Comparison of ENCODE assay signal across 22 cellular contexts in genomic region chr3:143807987-143808386, GRCh38. TPM values are rescaled to one million over a fixed set of nuclear protein-coding genes. Genes with fewer than 3 reads are reported as not detected.
A peak's percentile ranks its signal among the peaks of the same experiment; 100 is the strongest.
DNase-seq lines count a peak whose midpoint lies in the region; ATAC-seq and TF ChIP-seq lines count a peak whose summit lies in the region.
"Had no signal": no experiment of that assay in that cellular context is flagged by ENCODE, and none has a peak within 500 bp of the region (broad histone marks: within the 10 kb centered on the region; RNA-seq: fewer than 3 reads in every experiment).

No MANE protein-coding gene starts in this region.

- H3K4me2 ChIP-seq in mesenchymal stem cell (ENCODE audit: low read length, poor library complexity, severe bottlenecking): no peak overlapping the region

- H4K8ac ChIP-seq in mesenchymal stem cell (ENCODE audit: low read length): no peak overlapping the region

- no peak overlapping the region for H3K4me3 Mint-ChIP-seq in activated T-cell treated with anti-CD3 and anti-CD28 coated beads, Interleukin-2, amount 50 U/mL, for 72 hours
- H3K4me3 Mint-ChIP-seq in T-helper 17 cell: no peak overlapping the region
- H3K4me3 Mint-ChIP-seq in activated naive CD8-positive, alpha-beta T cell treated with anti-CD3 and anti-CD28 coated beads, Interleukin-2, amount 50 U/mL, for 24 hours: no peak overlapping the region
- H3K4me3 Mint-ChIP-seq: B cell; CD4-positive, CD25-positive, alpha-beta regulatory T cell; CD8-positive, alpha-beta memory T cell; HFFc6; IgD-negative memory B cell had no signal

- no peak overlapping the region for H3K9ac ChIP-seq in mesenchymal stem cell (ENCODE audit: low read length)
- H3K9ac ChIP-seq: GM23248 had no signal

- no peak overlapping the region for H3K18ac ChIP-seq in mesenchymal stem cell (ENCODE audit: low read depth in 1 of 2, low read length in 2 of 2)

- peak overlapping the region; percentile 63 for H2AK5ac ChIP-seq in mesenchymal stem cell (ENCODE audit: low read length, severe bottlenecking)

- WGBS in mesenchymal stem cell: 91% methylated on average over 3 of the region's 4 CpGs

- H3K23ac ChIP-seq in mesenchymal stem cell (ENCODE audit: low read length in 2 of 2): no peak overlapping the region

- no peak overlapping the region for H2AFZ ChIP-seq in mesenchymal stem cell (ENCODE audit: low read depth, low read length)
- H2AFZ ChIP-seq: GM23248 had no signal

- no peak overlapping the region for H3K27ac Mint-ChIP-seq in activated T-cell treated with anti-CD3 and anti-CD28 coated beads, Interleukin-2, amount 50 U/mL, for 72 hours
- peak overlapping the region; percentile 69 for H3K27ac Mint-ChIP-seq in T-helper 17 cell
- H3K27ac Mint-ChIP-seq in activated naive CD8-positive, alpha-beta T cell treated with anti-CD3 and anti-CD28 coated beads, Interleukin-2, amount 50 U/mL, for 24 hours: no peak overlapping the region
- H3K27ac Mint-ChIP-seq: B cell; CD4-positive, CD25-positive, alpha-beta regulatory T cell; CD8-positive, alpha-beta memory T cell; HFFc6; IgD-negative memory B cell had no signal

- peak; percentile 25 to 86 for ATAC-seq in activated T-cell treated with anti-CD3 and anti-CD28 coated beads, Interleukin-2, amount 50 U/mL, for 72 hours (replicated peaks in 1 of 2)
- no peak for ATAC-seq in T-helper 17 cell
- no peak for ATAC-seq in activated naive CD8-positive, alpha-beta T cell treated with anti-CD3 and anti-CD28 coated beads, Interleukin-2, amount 50 U/mL, for 24 hours
- ATAC-seq: HCT116, HepG2 had no signal

- no peak overlapping the region for H3K27ac ChIP-seq in mesenchymal stem cell (ENCODE audit: low read length, poor library complexity, severe bottlenecking)
- no peak overlapping the region for H3K27ac ChIP-seq in Peyer's patch
- H3K27ac ChIP-seq: GM23248 had no signal

- no peak for TF ChIP-seq POLR2A in Peyer's patch (IDR thresholded peaks at IDR 0.05)

- H3K14ac ChIP-seq in mesenchymal stem cell (ENCODE audit: low read length in 2 of 2): no peak overlapping the region

- no peak overlapping the region for H2BK5ac ChIP-seq in mesenchymal stem cell (ENCODE audit: low read depth, low read length, poor library complexity, severe bottlenecking)

- H3K4me3 ChIP-seq in mesenchymal stem cell (ENCODE audit: insufficient read depth in 1 of 2, low read depth in 1 of 2, low read length in 2 of 2): no peak overlapping the region
- no peak overlapping the region for H3K4me3 ChIP-seq in Peyer's patch
- H3K4me3 ChIP-seq: GM23248 had no signal

- no peak for TF ChIP-seq CTCF in Peyer's patch (IDR thresholded peaks at IDR 0.05)

- no peaks in the 10 kb centered on the region for H3K79me1 ChIP-seq in mesenchymal stem cell (replicated peaks; ENCODE audit: low read length, poor library complexity, severe bottlenecking)

- no peak for DNase-seq in activated T-cell treated with anti-CD3 and anti-CD28 coated beads, Interleukin-2, amount 50 U/mL, for 72 hours
- no peak for DNase-seq in activated T-cell treated with anti-CD3 and anti-CD28 coated beads for 4 hours
- no peak for DNase-seq in T-helper 17 cell
- DNase-seq in mesenchymal stem cell: no peak
- no peak for DNase-seq in activated naive CD8-positive, alpha-beta T cell treated with anti-CD3 and anti-CD28 coated beads, Interleukin-2, amount 50 U/mL, for 24 hours
- DNase-seq in Peyer's patch: no peak
- DNase-seq in HK-2 (ENCODE audit: unreplicated experiment): no peak
- DNase-seq: CD4-positive, CD25-positive, alpha-beta regulatory T cell; CD8-positive, alpha-beta memory T cell; COR-L47; DMS 273 treated with DMSO at 0.1 percent for 48 hours; DMS53; DND-41; EL; GM23248; HFFc6 had no signal

- no peaks in the 10 kb centered on the region for H3K9me3 Mint-ChIP-seq in activated T-cell treated with anti-CD3 and anti-CD28 coated beads, Interleukin-2, amount 50 U/mL, for 72 hours
- H3K9me3 Mint-ChIP-seq in activated naive CD8-positive, alpha-beta T cell treated with anti-CD3 and anti-CD28 coated beads, Interleukin-2, amount 50 U/mL, for 24 hours: no peaks in the 10 kb centered on the region
- H3K9me3 Mint-ChIP-seq: CD8-positive, alpha-beta memory T cell; IgD-negative memory B cell had no signal

- H3K9me3 ChIP-seq in T-helper 17 cell (ENCODE audit: control insufficient read depth, low read length, poor library complexity, severe bottlenecking): no peaks in the 10 kb centered on the region
- H3K9me3 ChIP-seq in mesenchymal stem cell (ENCODE audit: control insufficient read depth, low read length): no peaks in the 10 kb centered on the region
- no peaks in the 10 kb centered on the region for H3K9me3 ChIP-seq in Peyer's patch

- H2BK15ac ChIP-seq in mesenchymal stem cell (ENCODE audit: low read depth, poor library complexity, severe bottlenecking): no peak overlapping the region

- no peak overlapping the region for H4K91ac ChIP-seq in mesenchymal stem cell (ENCODE audit: low read length)

- H3K4me1 ChIP-seq in mesenchymal stem cell (ENCODE audit: control insufficient read depth, insufficient read depth, low read depth, low read length): peaks cover 3% of the 10 kb centered on the region
- peaks cover 0 to 3% (median 0%) of the 10 kb centered on the region in 4 donors for H3K4me1 ChIP-seq in Peyer's patch

- peak overlapping the region in 1 of 2 experiments; percentile 52 for H2BK12ac ChIP-seq in mesenchymal stem cell (ENCODE audit: low read length in 2 of 2)

- no peaks in the 10 kb centered on the region for H3K27me3 Mint-ChIP-seq in activated T-cell treated with anti-CD3 and anti-CD28 coated beads, Interleukin-2, amount 50 U/mL, for 72 hours (ENCODE audit: low read depth)
- H3K27me3 Mint-ChIP-seq in T-helper 17 cell: no peaks in the 10 kb centered on the region
- H3K27me3 Mint-ChIP-seq in activated naive CD8-positive, alpha-beta T cell treated with anti-CD3 and anti-CD28 coated beads, Interleukin-2, amount 50 U/mL, for 24 hours: no peaks in the 10 kb centered on the region
- H3K27me3 Mint-ChIP-seq: B cell; CD4-positive, CD25-positive, alpha-beta regulatory T cell; CD8-positive, alpha-beta memory T cell; IgD-negative memory B cell had no signal

- H2BK120ac ChIP-seq in mesenchymal stem cell (ENCODE audit: low read depth, low read length): no peak overlapping the region

- H3K4ac ChIP-seq in mesenchymal stem cell (ENCODE audit: low read depth in 1 of 2, low read length in 2 of 2): no peak overlapping the region

- H3K4me1 Mint-ChIP-seq in activated T-cell treated with anti-CD3 and anti-CD28 coated beads, Interleukin-2, amount 50 U/mL, for 72 hours (ENCODE audit: low read depth): peaks cover 13% of the 10 kb centered on the region
- H3K4me1 Mint-ChIP-seq in T-helper 17 cell: peaks cover 9% of the 10 kb centered on the region
- peaks cover 10% of the 10 kb centered on the region for H3K4me1 Mint-ChIP-seq in activated naive CD8-positive, alpha-beta T cell treated with anti-CD3 and anti-CD28 coated beads, Interleukin-2, amount 50 U/mL, for 24 hours

- H3K36me3 ChIP-seq in mesenchymal stem cell (ENCODE audit: control insufficient read depth in 1 of 2, insufficient read depth in 2 of 2, low read depth in 1 of 2, low read length in 2 of 2) (no peaks in the 10 kb centered on the region), Peyer's patch (no peaks in the 10 kb centered on the region)

- no peaks in the 10 kb centered on the region for H3K36me3 Mint-ChIP-seq in activated T-cell treated with anti-CD3 and anti-CD28 coated beads, Interleukin-2, amount 50 U/mL, for 72 hours (ENCODE audit: insufficient read depth in 2 of 2)
- H3K36me3 Mint-ChIP-seq in T-helper 17 cell (ENCODE audit: low read depth): peaks cover 4% of the 10 kb centered on the region
- H3K36me3 Mint-ChIP-seq in activated naive CD8-positive, alpha-beta T cell treated with anti-CD3 and anti-CD28 coated beads, Interleukin-2, amount 50 U/mL, for 24 hours (ENCODE audit: low read depth): no peaks in the 10 kb centered on the region
- H3K36me3 Mint-ChIP-seq: IgD-negative memory B cell had no signal

- no peaks in the 10 kb centered on the region for H3K27me3 ChIP-seq in mesenchymal stem cell (ENCODE audit: control insufficient read depth in 1 of 2, insufficient read depth in 1 of 2, low read length in 2 of 2)
- H3K27me3 ChIP-seq in Peyer's patch: no peaks in the 10 kb centered on the region
- H3K27me3 ChIP-seq: BLaER1 treated with 17β-estradiol and CSF1 and Interleukin-3, amounts not matched to agents 10 nM and 100 nM had no signal

RNA-seq across cellular contexts. Expression of gene SLC9A9, which starts 40.3 kb away (rescaled TPM):
- 1 to 10 TPM; 4.3 to 5.2 TPM for total RNA-seq in activated T-cell treated with anti-CD3 and anti-CD28 coated beads, Interleukin-2, amount 50 U/mL, for 72 hours
- total RNA-seq in T-helper 17 cell: 10 to 100 TPM; 25.3 to 31.8 TPM
- 6.2 TPM for polyA plus RNA-seq in mesenchymal stem cell (2013, experiment 1 of 2)
- polyA plus RNA-seq in mesenchymal stem cell (2013, experiment 2 of 2): 6.2 TPM
- 10 to 100 TPM in 1 of 4 donors, 1 to 10 TPM in 3; 2.1 to 40.4 (median 7.2) TPM for total RNA-seq in Peyer's patch
- total RNA-seq: G401, HepG2 had no signal
- polyA plus RNA-seq: HepG2 had no signal

Comparison
In these comparisons a context has a peak if more than half of its experiments do, and no peak if none do; other contexts are left out.
1. ATAC-seq: peak in activated T-cell treated with anti-CD3 and anti-CD28 coated beads, Interleukin-2, amount 50 U/mL, for 72 hours (2 of 2); none in T-helper 17 cell (single experiment) and activated naive CD8-positive, alpha-beta T cell treated with anti-CD3 and anti-CD28 coated beads, Interleukin-2, amount 50 U/mL, for 24 hours (single experiment).